ENCODE assay signal across 8 cellular contexts in genomic region chr2:36561223-36561944, GRCh38. TPM values are rescaled to one million over a fixed set of nuclear protein-coding genes. Genes with fewer than 3 reads are reported as not detected.
DNase-seq lines count a peak whose midpoint lies in the region; ATAC-seq and TF ChIP-seq lines count a peak whose summit lies in the region.

No MANE protein-coding gene starts in this region.

- TF ChIP-seq CTCF in Caco-2 (IDR thresholded peaks at IDR 0.05; ENCODE audit: insufficient read depth in 1 of 2, low read depth in 1 of 2, low read length in 1 of 2, severe bottlenecking in 1 of 2, unreplicated experiment in 1 of 2) (no peak), PC-3 (conservative IDR thresholded peaks at IDR 0.05; ENCODE audit: low read depth, low read length) (no peak), epithelial cell of proximal tubule (conservative IDR thresholded peaks at IDR 0.05; ENCODE audit: low read depth, low read length) (no peak), nephron (IDR thresholded peaks at IDR 0.05; ENCODE audit: unreplicated experiment in 3 of 3) (no peak)

- H3K4me2 ChIP-seq in PC-3 (ENCODE audit: low read length) = peak overlapping the region; percentile 80

- peak; percentile 76 for ATAC-seq in PC-3
- no peak for ATAC-seq in GM18511 (IDR thresholded peaks at IDR 0.05; ENCODE audit: unreplicated experiment)

- no peaks in the 10 kb centered on the region for H3K27me3 ChIP-seq in Caco-2 (replicated peaks; ENCODE audit: control insufficient read depth, insufficient read depth, low read length)
- no peaks in the 10 kb centered on the region for H3K27me3 ChIP-seq in PC-3 (ENCODE audit: low read length)

- no peaks in the 10 kb centered on the region for H3K9me3 ChIP-seq in Caco-2
- H3K9me3 ChIP-seq in PC-3 (ENCODE audit: low read length) = no peaks in the 10 kb centered on the region

- H3K4me1 ChIP-seq in Caco-2 (peaks cover 54% of the 10 kb centered on the region), PC-3 (ENCODE audit: insufficient read depth, low read length) (peaks cover 86% of the 10 kb centered on the region)

- H3K4me1 Mint-ChIP-seq in Caco-2 (ENCODE audit: low read depth, unreplicated experiment) = peaks cover 38% of the 10 kb centered on the region
- H3K4me1 Mint-ChIP-seq in nephron = peaks cover 5% of the 10 kb centered on the region
- peaks cover 8% of the 10 kb centered on the region for H3K4me1 Mint-ChIP-seq in activated naive CD4-positive, alpha-beta T cell treated with anti-CD3 and anti-CD28 coated beads, Interleukin-2, amount 10 ng/mL, durations not matched to agents 7 days and 5 days

- H3K9me3 Mint-ChIP-seq in Caco-2 (ENCODE audit: unreplicated experiment) (no peaks in the 10 kb centered on the region), nephron (no peaks in the 10 kb centered on the region)
- no peaks in the 10 kb centered on the region for H3K9me3 Mint-ChIP-seq in activated naive CD4-positive, alpha-beta T cell treated with anti-CD3 and anti-CD28 coated beads, Interleukin-2, amount 10 ng/mL, durations not matched to agents 7 days and 5 days

- H3K4me3 Mint-ChIP-seq in Caco-2 (ENCODE audit: unreplicated experiment) = peak overlapping the region; percentile 35
- no peak overlapping the region for H3K4me3 Mint-ChIP-seq in nephron
- H3K4me3 Mint-ChIP-seq in activated naive CD4-positive, alpha-beta T cell treated with anti-CD3 and anti-CD28 coated beads, Interleukin-2, amount 10 ng/mL, durations not matched to agents 7 days and 5 days = no peak overlapping the region

- H3K27ac ChIP-seq in PC-3 (ENCODE audit: low read length) = peak overlapping the region; percentile 93

- H3K79me2 ChIP-seq in PC-3 (ENCODE audit: low read length) = peaks cover 76% of the 10 kb centered on the region

- DNase-seq in Caco-2 (peak in 1 of 2 experiments; percentile 54), PC-3 (peak; percentile 97), epithelial cell of proximal tubule (ENCODE audit: low read depth) (peak; percentile 82), KG1 (lab: John Stamatoyannopoulos, UW) (no peak)
- no peak for DNase-seq in activated naive CD4-positive, alpha-beta T cell treated with anti-CD3 and anti-CD28 coated beads, Interleukin-2, amount 10 ng/mL, durations not matched to agents 7 days and 5 days
- no peak for DNase-seq in stimulated activated CD4-positive, alpha-beta T cell treated with anti-CD3 and anti-CD28 coated beads, Interleukin-15, amount 100 ng/mL, for 24 hours

- peaks cover 3% of the 10 kb centered on the region for H3K36me3 ChIP-seq in Caco-2 (ENCODE audit: control insufficient read depth, insufficient read depth, low read length)
- peaks cover 30% of the 10 kb centered on the region for H3K36me3 ChIP-seq in PC-3 (ENCODE audit: low read depth, low read length)

- peak overlapping the region; percentile 89 for H3K27ac Mint-ChIP-seq in Caco-2 (ENCODE audit: unreplicated experiment)
- peak overlapping the region; percentile 38 to 68 (median 49) for H3K27ac Mint-ChIP-seq in nephron
- H3K27ac Mint-ChIP-seq in activated naive CD4-positive, alpha-beta T cell treated with anti-CD3 and anti-CD28 coated beads, Interleukin-2, amount 10 ng/mL, durations not matched to agents 7 days and 5 days = no peak overlapping the region

- peak overlapping the region; percentile 66 for H3K9ac ChIP-seq in PC-3 (ENCODE audit: low read length)

- H2AFZ ChIP-seq in PC-3 (ENCODE audit: low read length) = no peak overlapping the region

- H4K20me1 ChIP-seq in PC-3 (ENCODE audit: low read length) = no peaks in the 10 kb centered on the region

- no peaks in the 10 kb centered on the region for H3K9me2 ChIP-seq in PC-3 (replicated peaks; ENCODE audit: low read length)

- H3K36me3 Mint-ChIP-seq in Caco-2 (ENCODE audit: insufficient read depth, unreplicated experiment) (peaks cover 82% of the 10 kb centered on the region), nephron (ENCODE audit: low read depth) (peaks cover 58% of the 10 kb centered on the region)
- H3K36me3 Mint-ChIP-seq in activated naive CD4-positive, alpha-beta T cell treated with anti-CD3 and anti-CD28 coated beads, Interleukin-2, amount 10 ng/mL, durations not matched to agents 7 days and 5 days = peaks cover 19% of the 10 kb centered on the region

- peaks cover 12% of the 10 kb centered on the region for H3F3A ChIP-seq in PC-3 (ENCODE audit: low read length, unreplicated experiment)

- BruUV-seq in Caco-2 (replicated peaks; lab: Mats Ljungman, UMichigan) (no TSS peak), PC-3 (replicated peaks; lab: Mats Ljungman, UMichigan) (TSS peak; percentile 43)

- H3K4me3 ChIP-seq in Caco-2 (ENCODE audit: low read depth, low read length) (no peak overlapping the region), PC-3 (ENCODE audit: low read length) (peak overlapping the region; percentile 45), epithelial cell of proximal tubule (ENCODE audit: low read depth, low read length) (no peak overlapping the region)

- no peaks in the 10 kb centered on the region for H3K27me3 Mint-ChIP-seq in Caco-2 (ENCODE audit: insufficient read depth, unreplicated experiment)
- H3K27me3 Mint-ChIP-seq in nephron (ENCODE audit: low read depth) = no peaks in the 10 kb centered on the region
- H3K27me3 Mint-ChIP-seq in activated naive CD4-positive, alpha-beta T cell treated with anti-CD3 and anti-CD28 coated beads, Interleukin-2, amount 10 ng/mL, durations not matched to agents 7 days and 5 days = no peaks in the 10 kb centered on the region

- CTCF ChIA-PET in Caco-2 (lab: Charles Lee) = interaction anchor here (2.7 kb wide), 1 partner anchor 103 kb away, joined by 9 read pairs; no protein-coding TSS in a partner anchor
- CTCF ChIA-PET in PC-3 (lab: Charles Lee) = interaction anchor here (1.5 kb wide), 1 partner anchor 103 kb away, joined by 4 read pairs; no protein-coding TSS in a partner anchor
- CTCF ChIA-PET in activated naive CD4-positive, alpha-beta T cell treated with anti-CD3 and anti-CD28 coated beads, Interleukin-2, amount 10 ng/mL, durations not matched to agents 7 days and 5 days (lab: Charles Lee) = no interaction called here

- intact Hi-C loops in Caco-2 (cut with micrococcal nuclease; ENCODE audit: unreplicated experiment) (loop anchor here (5.0 kb wide), 1 partner anchor 226 kb away; no protein-coding TSS in a partner anchor), PC-3 (cut with micrococcal nuclease) (loop anchor here (1.0 kb wide), 2 partner anchors 18 to 103 kb away; no protein-coding TSS in a partner anchor)

- POLR2A ChIA-PET in Caco-2 (lab: Charles Lee) (no interaction called here), PC-3 (lab: Charles Lee; ENCODE audit: unreplicated experiment) (interaction anchor here (0.5 to 0.8 kb wide), 4 partner anchors 16 to 529 kb away, joined by 3 to 7 read pairs (median 4); no protein-coding TSS in a partner anchor)

RNA-seq across cellular contexts. Expression of gene FEZ2, which starts 36.6 kb away (rescaled TPM):
- total RNA-seq in Caco-2 (2022) (50.5 and 55.8 TPM in 2 replicates), PC-3 (2014; rRNA removed) (52.6 and 62.1 TPM in 2 replicates), epithelial cell of proximal tubule (43.7 and 60.4 TPM in 2 replicates)

Comparison
In these comparisons a context has a peak if more than half of its experiments do, and no peak if none do; other contexts are left out.
1. DNase-seq: peak in PC-3 (single experiment) and epithelial cell of proximal tubule (single experiment); none in KG1 (single experiment), activated naive CD4-positive, alpha-beta T cell treated with anti-CD3 and anti-CD28 coated beads, Interleukin-2, amount 10 ng/mL, durations not matched to agents 7 days and 5 days (single experiment) and stimulated activated CD4-positive, alpha-beta T cell treated with anti-CD3 and anti-CD28 coated beads, Interleukin-15, amount 100 ng/mL, for 24 hours (single experiment).